ENCODE assay signal across 7 cellular contexts in the genomic region with DNA sequence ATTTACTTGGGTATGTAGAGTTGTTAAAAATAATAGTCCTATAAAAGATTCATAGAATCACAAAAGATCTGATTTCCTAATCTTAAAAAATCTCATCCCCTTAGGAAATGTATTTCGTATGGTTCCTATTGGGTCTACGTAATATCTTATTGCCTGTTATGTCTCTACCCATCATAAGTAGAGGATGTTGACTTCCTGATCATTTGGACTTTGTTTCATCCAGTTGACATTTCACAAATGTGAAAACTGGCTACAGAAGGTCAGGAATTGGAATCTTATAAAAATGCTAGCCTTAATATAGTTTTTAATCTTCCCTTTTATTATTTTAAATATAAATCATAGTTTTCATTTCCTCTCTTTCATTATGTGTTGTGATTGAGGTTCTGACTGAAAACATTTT.
"Had no signal": no experiment of that assay in that cellular context is flagged by ENCODE, and none has a peak within 500 bp of the region (broad histone marks: within the 10 kb centered on the region; RNA-seq: fewer than 3 reads in every experiment).

No MANE protein-coding gene starts in this region.

- FAIRE-seq: HTR-8/SVneo, K562 had no signal

- H3K27ac Mint-ChIP-seq: IgD-negative memory B cell had no signal

- H3K27me3 Mint-ChIP-seq: IgD-negative memory B cell had no signal

- DNase-seq: IMR-90, KBM-7, KG1 had no signal

- ATAC-seq: K562 had no signal

- H3K4me3 ChIP-seq: K562 had no signal

- H3K9me3 Mint-ChIP-seq: IgD-negative memory B cell had no signal

- H3K4me3 Mint-ChIP-seq: IgD-negative memory B cell had no signal

- H3K27ac ChIP-seq: HL-60 had no signal
